Comparison of ENCODE assay signal across 8 cellular contexts in genomic region chr7:150404785-150405583, GRCh38. TPM values are rescaled to one million over a fixed set of nuclear protein-coding genes. Genes with fewer than 3 reads are reported as not detected.
DNase-seq lines count a peak whose midpoint lies in the region; ATAC-seq, FAIRE-seq and TF ChIP-seq lines count a peak whose summit lies in the region.

No MANE protein-coding gene starts in this region.

- H4K20me1 ChIP-seq in PC-3 (ENCODE audit: low read length) (no peaks in the 10 kb centered on the region), fibroblast of lung (ENCODE audit: control insufficient read depth, extremely low read depth, insufficient read depth, low read length) (no peaks in the 10 kb centered on the region)

- no peaks in the 10 kb centered on the region for H3K27me3 Mint-ChIP-seq in naive thymus-derived CD8-positive, alpha-beta T cell

- peaks cover 25 to 58% (median 41%) of the 10 kb centered on the region in 4 donors for H3K4me1 Mint-ChIP-seq in naive thymus-derived CD8-positive, alpha-beta T cell
- peaks cover 54% of the 10 kb centered on the region for H3K4me1 Mint-ChIP-seq in stimulated activated effector memory CD8-positive, alpha-beta T cell treated with anti-CD3 and anti-CD28 coated beads, Interleukin-12 subunit alpha, Interleukin-12 subunit beta, amount 100 ng/mL, for 72 hours

- no peak for FAIRE-seq in HTR-8/SVneo (lab: Jason Lieb, UNC)

- CTCF ChIA-PET in PC-3 (lab: Charles Lee), result no interaction called here

- H3K9me3 ChIP-seq in PC-3 (ENCODE audit: low read length), result no peaks in the 10 kb centered on the region
- no peaks in the 10 kb centered on the region for H3K9me3 ChIP-seq in fibroblast of lung (ENCODE audit: control insufficient read depth, insufficient read depth, low read depth, low read length)

- TF ChIP-seq CTCF in PC-3 (conservative IDR thresholded peaks at IDR 0.05; ENCODE audit: low read depth, low read length), result peak; percentile 42
- peak in 1 of 2 donors; percentile 10 for TF ChIP-seq CTCF in fibroblast of lung (conservative IDR thresholded peaks at IDR 0.05 in 1 of 2, IDR thresholded peaks at IDR 0.05 in 1 of 2; ENCODE audit: low read depth in 1 of 2, low read length in 2 of 2)

- H3K4me2 ChIP-seq in PC-3 (ENCODE audit: low read length) (peak overlapping the region; percentile 99), fibroblast of lung (ENCODE audit: extremely low read depth, insufficient read depth, low read length) (peak overlapping the region; percentile 88)

- no peaks in the 10 kb centered on the region for H3K27me3 ChIP-seq in PC-3 (ENCODE audit: low read length)
- H3K27me3 ChIP-seq in fibroblast of lung (ENCODE audit: control insufficient read depth, insufficient read depth, low read length), result no peaks in the 10 kb centered on the region

- H3K36me3 ChIP-seq in PC-3 (ENCODE audit: low read depth, low read length) (no peaks in the 10 kb centered on the region), fibroblast of lung (ENCODE audit: control insufficient read depth, insufficient read depth, low read length) (no peaks in the 10 kb centered on the region)

- no peaks in the 10 kb centered on the region for H3K79me2 ChIP-seq in PC-3 (ENCODE audit: low read length)
- no peaks in the 10 kb centered on the region for H3K79me2 ChIP-seq in fibroblast of lung (ENCODE audit: control insufficient read depth, insufficient read depth, low read length)

- H3K27ac Mint-ChIP-seq in naive thymus-derived CD8-positive, alpha-beta T cell, result peak overlapping the region; percentile 89 to 99 (median 98)
- H3K27ac Mint-ChIP-seq in stimulated activated effector memory CD8-positive, alpha-beta T cell treated with anti-CD3 and anti-CD28 coated beads, Interleukin-12 subunit alpha, Interleukin-12 subunit beta, amount 100 ng/mL, for 72 hours, result peak overlapping the region; percentile 87

- intact Hi-C loops in PC-3 (cut with micrococcal nuclease), result loop anchor here (1.0 to 2.0 kb wide), 3 partner anchors 14 to 41 kb away; partner anchors contain the start of gene ZNF775

- H3K9me2 ChIP-seq in PC-3 (replicated peaks; ENCODE audit: low read length), result no peaks in the 10 kb centered on the region

- BruUV-seq in PC-3 (replicated peaks; lab: Mats Ljungman, UMichigan), result no TSS peak

- POLR2A ChIA-PET in PC-3 (lab: Charles Lee; ENCODE audit: unreplicated experiment), result no interaction called here
- POLR2A ChIA-PET in naive thymus-derived CD8-positive, alpha-beta T cell (lab: Charles Lee), result interaction anchor here (0.5 to 5.2 kb wide), 34 partner anchors 10 to 651 kb away, joined by 3 to 96 read pairs (median 4); partner anchors contain the start of genes GIMAP4, GIMAP7, GIMAP8 and REPIN1

- peaks cover 18% of the 10 kb centered on the region for H3K4me1 ChIP-seq in PC-3 (ENCODE audit: insufficient read depth, low read length)
- H3K4me1 ChIP-seq in fibroblast of lung (ENCODE audit: control insufficient read depth, extremely low read depth, insufficient read depth, low read length), result peaks cover 8% of the 10 kb centered on the region

- H3F3A ChIP-seq in PC-3 (ENCODE audit: low read length, unreplicated experiment), result no peaks in the 10 kb centered on the region

- no peak overlapping the region for H3K27ac ChIP-seq in PC-3 (ENCODE audit: low read length)
- H3K27ac ChIP-seq in fibroblast of lung (ENCODE audit: insufficient read depth, low read length), result peak overlapping the region; percentile 63

- peak; percentile 95 for DNase-seq in DMS 273 (lab: John Stamatoyannopoulos, UW; ENCODE audit: unreplicated experiment)
- peak; percentile 62 for DNase-seq in HTR-8/SVneo (ENCODE audit: insufficient read length, low spot score)
- DNase-seq in PC-3, result peak; percentile 73
- peak; percentile 51 to 67 for DNase-seq in activated T-helper 1 cell treated with anti-CD3 and anti-CD28 coated beads, Interleukin-2, amount 50 U/mL, for 16 hours (ENCODE audit: low read depth in 1 of 2, low spot score in 1 of 2)
- peak; percentile 91 to 92 for DNase-seq in fibroblast of lung (ENCODE audit: low read depth in 2 of 2)
- peak; percentile 62 to 82 (median 72) for DNase-seq in naive thymus-derived CD8-positive, alpha-beta T cell
- peak; percentile 70 to 90 for DNase-seq in stimulated activated effector memory CD8-positive, alpha-beta T cell treated with anti-CD3 and anti-CD28 coated beads, Interleukin-12 subunit alpha, Interleukin-12 subunit beta, amount 100 ng/mL, for 72 hours (ENCODE audit: low spot score in 2 of 2)

- H3K9me3 Mint-ChIP-seq in naive thymus-derived CD8-positive, alpha-beta T cell, result no peaks in the 10 kb centered on the region
- H3K9me3 Mint-ChIP-seq in stimulated activated effector memory CD8-positive, alpha-beta T cell treated with anti-CD3 and anti-CD28 coated beads, Interleukin-12 subunit alpha, Interleukin-12 subunit beta, amount 100 ng/mL, for 72 hours, result no peaks in the 10 kb centered on the region

- peak overlapping the region; percentile 78 for H3K4me3 ChIP-seq in PC-3 (ENCODE audit: low read length)
- H3K4me3 ChIP-seq in fibroblast of lung (replicated peaks in 1 of 4; ENCODE audit: control extremely low read depth in 1 of 4, insufficient read depth in 1 of 4, low read depth in 3 of 4, low read length in 4 of 4), result peak overlapping the region; percentile 69 to 73 (median 70)

- ATAC-seq in GM21360 (IDR thresholded peaks at IDR 0.05; ENCODE audit: unreplicated experiment) (peak; percentile 46), PC-3 (peak; percentile 85)
- peak; percentile 80 to 81 for ATAC-seq in naive thymus-derived CD8-positive, alpha-beta T cell
- peak; percentile 84 for ATAC-seq in stimulated activated effector memory CD8-positive, alpha-beta T cell treated with anti-CD3 and anti-CD28 coated beads, Interleukin-12 subunit alpha, Interleukin-12 subunit beta, amount 100 ng/mL, for 72 hours

- H3K4me3 Mint-ChIP-seq in naive thymus-derived CD8-positive, alpha-beta T cell, result peak overlapping the region; percentile 90 to 98 (median 98)
- H3K4me3 Mint-ChIP-seq in stimulated activated effector memory CD8-positive, alpha-beta T cell treated with anti-CD3 and anti-CD28 coated beads, Interleukin-12 subunit alpha, Interleukin-12 subunit beta, amount 100 ng/mL, for 72 hours, result peak overlapping the region; percentile 87

- peak overlapping the region; percentile 99 for H2AFZ ChIP-seq in PC-3 (ENCODE audit: low read length)
- H2AFZ ChIP-seq in fibroblast of lung (ENCODE audit: low read length), result peak overlapping the region; percentile 84

- peaks cover 0 to 12% (median 8%) of the 10 kb centered on the region in 3 donors for H3K36me3 Mint-ChIP-seq in naive thymus-derived CD8-positive, alpha-beta T cell
- no peaks in the 10 kb centered on the region for H3K36me3 Mint-ChIP-seq in stimulated activated effector memory CD8-positive, alpha-beta T cell treated with anti-CD3 and anti-CD28 coated beads, Interleukin-12 subunit alpha, Interleukin-12 subunit beta, amount 100 ng/mL, for 72 hours

- H3K9ac ChIP-seq in PC-3 (ENCODE audit: low read length) (peak overlapping the region; percentile 88), fibroblast of lung (ENCODE audit: insufficient read depth, low read length) (peak overlapping the region; percentile 57)

RNA-seq across cellular contexts. Expression of gene ZNF775, which starts 25.9 kb away (rescaled TPM):
- total RNA-seq in PC-3 (2014; rRNA removed) (3.7 and 4.7 TPM in 2 replicates), fibroblast of lung (7.7 and 9.6 TPM in 2 replicates)
- 1.2 TPM in 2 replicates for polyA plus RNA-seq in fibroblast of lung
- 3.6 and 4.2 TPM in 2 replicates for polyA plus RNA-seq in fibroblast of lung (2012)
- 0.43 and 0.44 TPM in 2 replicates for polyA minus RNA-seq in fibroblast of lung (ENCODE audit: low replicate concordance)
- total RNA-seq in naive thymus-derived CD8-positive, alpha-beta T cell, result 1 to 10 TPM; 5.6 to 5.9 TPM
- 1 to 10 TPM; 1.5 to 7.6 (median 3.1) TPM for polyA plus RNA-seq in naive thymus-derived CD8-positive, alpha-beta T cell

RNA-seq across cellular contexts. Expression of gene REPIN1, which starts 36.4 kb away (rescaled TPM):
- total RNA-seq in PC-3 (2014; rRNA removed) (124 and 153 TPM in 2 replicates), fibroblast of lung (26.7 and 41.3 TPM in 2 replicates)
- 20.8 and 29.2 TPM in 2 replicates for polyA plus RNA-seq in fibroblast of lung
- polyA plus RNA-seq in fibroblast of lung (2012), result 36.9 and 51.0 TPM in 2 replicates
- 51.9 and 52.5 TPM in 2 replicates for polyA minus RNA-seq in fibroblast of lung (ENCODE audit: low replicate concordance)
- 100 to 1,000 TPM; 104 to 108 TPM for total RNA-seq in naive thymus-derived CD8-positive, alpha-beta T cell
- 10 to 100 TPM; 39.8 to 73.0 (median 49.8) TPM for polyA plus RNA-seq in naive thymus-derived CD8-positive, alpha-beta T cell

RNA-seq across cellular contexts. Expression of gene GIMAP8, which starts 45.4 kb away (rescaled TPM):
- total RNA-seq in PC-3 (2014; rRNA removed), result not detected in 2 replicates
- total RNA-seq in fibroblast of lung, result under 0.01 TPM in 2 replicates
- not detected in 2 replicates for polyA plus RNA-seq in fibroblast of lung
- polyA plus RNA-seq in fibroblast of lung (2012), result not detected in 2 replicates
- polyA minus RNA-seq in fibroblast of lung (ENCODE audit: low replicate concordance), result not detected in 2 replicates
- 10 to 100 TPM; 66.8 to 68.0 TPM for total RNA-seq in naive thymus-derived CD8-positive, alpha-beta T cell
- 10 to 100 TPM; 18.9 to 38.9 (median 25.9) TPM for polyA plus RNA-seq in naive thymus-derived CD8-positive, alpha-beta T cell

Comparison
In these comparisons a context has a peak if more than half of its experiments do, and no peak if none do; other contexts are left out.
1. RNA of gene GIMAP8, which starts 45.4 kb away (total RNA-seq): 66.8 to 68.0 TPM in naive thymus-derived CD8-positive, alpha-beta T cell; not detected in PC-3 and under 0.01 TPM in fibroblast of lung; every median in the first group is over 10 times any median in the second.
2. Peak in every context shown above with its lines, with median percentiles within 50 percentile points of each other: DNase-seq and ATAC-seq.